9 cellular contexts compared by ENCODE assay signal in genomic region chr10:117537436-117537903, GRCh38. TPM values are rescaled to one million over a fixed set of nuclear protein-coding genes. Genes with fewer than 3 reads are reported as not detected.
DNase-seq lines count a peak whose midpoint lies in the region; ATAC-seq and TF ChIP-seq lines count a peak whose summit lies in the region.
"Had no signal": no experiment of that assay in that cellular context is flagged by ENCODE, and none has a peak within 500 bp of the region (broad histone marks: within the 10 kb centered on the region; RNA-seq: fewer than 3 reads in every experiment).

No MANE protein-coding gene starts in this region.

- no peak overlapping the region for H3K27ac Mint-ChIP-seq in osteocyte (ENCODE audit: unreplicated experiment)
- no peak overlapping the region for H3K27ac Mint-ChIP-seq in activated T-helper 1 cell treated with anti-CD3 and anti-CD28 coated beads, Interleukin-12 subunit alpha, Interleukin-12 subunit beta, Interleukin-2, Interleukin-4 antibody, amounts not matched to agents 30 ng/mL and 10 ng/mL and 1 ng/mL, durations not matched to agents 14 hours and 24 hours and 36 hours

- H3K27me3 Mint-ChIP-seq in osteocyte (ENCODE audit: unreplicated experiment) = peaks cover 64% of the 10 kb centered on the region
- peaks cover 76% of the 10 kb centered on the region for H3K27me3 Mint-ChIP-seq in activated T-helper 1 cell treated with anti-CD3 and anti-CD28 coated beads, Interleukin-12 subunit alpha, Interleukin-12 subunit beta, Interleukin-2, Interleukin-4 antibody, amounts not matched to agents 30 ng/mL and 10 ng/mL and 1 ng/mL, durations not matched to agents 14 hours and 24 hours and 36 hours (ENCODE audit: insufficient read depth)

- H3K4me1 Mint-ChIP-seq in osteocyte (ENCODE audit: unreplicated experiment) = peaks cover 18% of the 10 kb centered on the region
- no peaks in the 10 kb centered on the region for H3K4me1 Mint-ChIP-seq in activated T-helper 1 cell treated with anti-CD3 and anti-CD28 coated beads, Interleukin-12 subunit alpha, Interleukin-12 subunit beta, Interleukin-2, Interleukin-4 antibody, amounts not matched to agents 30 ng/mL and 10 ng/mL and 1 ng/mL, durations not matched to agents 14 hours and 24 hours and 36 hours (ENCODE audit: low read depth)

- H3K4me3 ChIP-seq in LNCaP clone FGC (ENCODE audit: low read depth, low read length) = no peak overlapping the region
- H3K4me3 ChIP-seq: PC-9 had no signal

- intact Hi-C loops in activated T-helper 1 cell treated with anti-CD3 and anti-CD28 coated beads, Interleukin-12 subunit alpha, Interleukin-12 subunit beta, Interleukin-2, Interleukin-4 antibody, amounts not matched to agents 30 ng/mL and 10 ng/mL and 1 ng/mL, durations not matched to agents 14 hours and 24 hours and 36 hours (cut with micrococcal nuclease) = loop anchor here (1.0 to 10.0 kb wide), 2 partner anchors 197 to 704 kb away; no protein-coding TSS in a partner anchor

- H3K36me3 Mint-ChIP-seq in osteocyte (ENCODE audit: unreplicated experiment) = no peaks in the 10 kb centered on the region
- no peaks in the 10 kb centered on the region for H3K36me3 Mint-ChIP-seq in activated T-helper 1 cell treated with anti-CD3 and anti-CD28 coated beads, Interleukin-12 subunit alpha, Interleukin-12 subunit beta, Interleukin-2, Interleukin-4 antibody, amounts not matched to agents 30 ng/mL and 10 ng/mL and 1 ng/mL, durations not matched to agents 14 hours and 24 hours and 36 hours (ENCODE audit: low read depth)

- TF ChIP-seq CTCF in GM12873 (IDR thresholded peaks at IDR 0.05; ENCODE audit: insufficient read depth, low read depth, low read length, missing control alignments) (peak; percentile 64), LNCaP clone FGC (IDR thresholded peaks at IDR 0.05; ENCODE audit: control insufficient read depth, extremely low read depth, insufficient read depth) (peak; percentile 78), osteocyte (IDR thresholded peaks at IDR 0.05) (peak; percentile 93)

- DNase-seq in LNCaP clone FGC (ENCODE audit: low read depth) (no peak), osteocyte (ENCODE audit: extremely low spot score, unreplicated experiment) (peak; percentile 75), DMS79 treated with DMSO at 0.1 percent for 48 hours (lab: John Stamatoyannopoulos, UW) (no peak), HCEC 1CT (no peak)
- no peak for DNase-seq in activated T-helper 1 cell treated with anti-CD3 and anti-CD28 coated beads, Interleukin-12 subunit alpha, Interleukin-12 subunit beta, Interleukin-2, Interleukin-4 antibody, amounts not matched to agents 30 ng/mL and 10 ng/mL and 1 ng/mL, durations not matched to agents 14 hours and 24 hours and 36 hours (ENCODE audit: low spot score)

- ATAC-seq in esophagus mucosa (peak; percentile 48), HG03280 (IDR thresholded peaks at IDR 0.05; ENCODE audit: unreplicated experiment) (no peak)

- H3K4me3 Mint-ChIP-seq in osteocyte (ENCODE audit: unreplicated experiment) = no peak overlapping the region
- H3K4me3 Mint-ChIP-seq in activated T-helper 1 cell treated with anti-CD3 and anti-CD28 coated beads, Interleukin-12 subunit alpha, Interleukin-12 subunit beta, Interleukin-2, Interleukin-4 antibody, amounts not matched to agents 30 ng/mL and 10 ng/mL and 1 ng/mL, durations not matched to agents 14 hours and 24 hours and 36 hours = no peak overlapping the region

- H3K9me3 Mint-ChIP-seq in osteocyte (ENCODE audit: unreplicated experiment) = no peaks in the 10 kb centered on the region
- no peaks in the 10 kb centered on the region for H3K9me3 Mint-ChIP-seq in activated T-helper 1 cell treated with anti-CD3 and anti-CD28 coated beads, Interleukin-12 subunit alpha, Interleukin-12 subunit beta, Interleukin-2, Interleukin-4 antibody, amounts not matched to agents 30 ng/mL and 10 ng/mL and 1 ng/mL, durations not matched to agents 14 hours and 24 hours and 36 hours

RNA-seq across cellular contexts. Expression of gene EMX2, which starts 5.1 kb away (rescaled TPM):
- total RNA-seq in esophagus mucosa (not detected), osteocyte (3.0 TPM in 2 replicates)
- total RNA-seq in activated T-helper 1 cell treated with anti-CD3 and anti-CD28 coated beads, Interleukin-12 subunit alpha, Interleukin-12 subunit beta, Interleukin-2, Interleukin-4 antibody, amounts not matched to agents 30 ng/mL and 10 ng/mL and 1 ng/mL, durations not matched to agents 14 hours and 24 hours and 36 hours = not detected in 2 replicates
- total RNA-seq: PC-9 had no signal
